7 cellular contexts compared by ENCODE assay signal in the genomic region with DNA sequence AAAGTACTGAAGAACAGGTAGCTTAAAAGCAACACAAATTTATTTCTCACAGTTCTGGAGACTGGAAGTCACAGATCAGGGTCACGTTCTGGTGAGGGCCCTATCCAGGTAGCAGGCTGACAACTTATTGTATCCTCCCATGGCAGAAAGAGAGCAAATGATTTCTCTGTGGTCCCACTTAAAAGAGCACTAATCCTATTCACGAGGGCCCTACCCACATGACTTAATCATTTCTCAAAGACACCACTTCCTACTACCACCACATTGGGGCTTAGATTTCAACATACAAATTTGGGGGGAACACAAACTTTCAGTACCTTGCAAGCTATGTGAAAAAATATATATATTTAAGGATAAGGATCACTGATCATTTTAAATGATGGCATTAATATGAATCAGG.
"Had no signal": no experiment of that assay in that cellular context is flagged by ENCODE, and none has a peak within 500 bp of the region (broad histone marks: within the 10 kb centered on the region; RNA-seq: fewer than 3 reads in every experiment).

No MANE protein-coding gene starts in this region.

- H3K4me3 ChIP-seq: GM23338, HAP-1, K562 had no signal

- H3K4me1 Mint-ChIP-seq: GM23338, IgD-negative memory B cell had no signal

- H3K36me3 ChIP-seq: HAP-1 had no signal

- H3K36me3 Mint-ChIP-seq: IgD-negative memory B cell had no signal

- DNase-seq: HFFc6 had no signal

- ATAC-seq: GM23338, HCT116, HepG2, K562 had no signal

- H3K9me3 Mint-ChIP-seq: GM23338 had no signal

- H3K4me3 Mint-ChIP-seq: GM23338, HFFc6, IgD-negative memory B cell had no signal

- H3K27ac Mint-ChIP-seq: GM23338, HFFc6, IgD-negative memory B cell had no signal
